Comparison of ENCODE assay signal across 15 cellular contexts in the genomic region with DNA sequence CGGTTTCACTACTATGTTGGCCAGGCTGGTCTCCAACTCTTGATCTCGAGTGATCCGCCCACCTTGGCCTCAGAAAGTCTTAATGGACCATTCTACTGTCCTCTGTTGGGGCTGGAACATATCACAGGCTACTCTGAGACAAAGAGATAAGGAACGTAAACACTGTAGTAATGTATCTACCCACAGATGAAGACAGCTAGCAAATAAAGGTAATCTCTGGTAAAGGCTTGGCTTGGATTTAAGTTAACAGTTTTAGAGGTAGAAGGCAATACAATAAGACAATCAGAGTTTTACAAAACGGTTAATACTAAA. TPM values are rescaled to one million over a fixed set of nuclear protein-coding genes. Genes with fewer than 3 reads are reported as not detected.
A peak's percentile ranks its signal among the peaks of the same experiment; 100 is the strongest.
DNase-seq lines count a peak whose midpoint lies in the region; ATAC-seq and TF ChIP-seq lines count a peak whose summit lies in the region.
"Had no signal": no experiment of that assay in that cellular context is flagged by ENCODE, and none has a peak within 500 bp of the region (broad histone marks: within the 10 kb centered on the region; RNA-seq: fewer than 3 reads in every experiment).

No MANE protein-coding gene starts in this region.

- H3K27ac ChIP-seq in GM23338 (ENCODE audit: low read depth): peak overlapping the region; percentile 85
- H3K27ac ChIP-seq in adrenal gland: peak overlapping the region in 4 of 5 donors; percentile 2 to 72 (median 58)
- H3K27ac ChIP-seq in smooth muscle cell (ENCODE audit: low read depth): peak overlapping the region; percentile 74
- H3K27ac ChIP-seq: foreskin keratinocyte, ovary had no signal

- H3K36me3 ChIP-seq in GM23338 (ENCODE audit: insufficient read depth): no peaks in the 10 kb centered on the region; the same call in 1 of the 2 replicates
- peaks cover 0 to 8% of the 10 kb centered on the region in 2 donors for H3K36me3 ChIP-seq in adrenal gland (replicated peaks in 1 of 2)
- peaks cover 6% of the 10 kb centered on the region for H3K36me3 ChIP-seq in smooth muscle cell (ENCODE audit: low read depth)
- H3K36me3 ChIP-seq: ovary had no signal

- no peaks in the 10 kb centered on the region for H3K27me3 ChIP-seq in GM23338 (ENCODE audit: insufficient read depth)
- H3K27me3 ChIP-seq in adrenal gland: no peaks in the 10 kb centered on the region
- no peaks in the 10 kb centered on the region for H3K27me3 ChIP-seq in smooth muscle cell (ENCODE audit: low read depth)
- H3K27me3 ChIP-seq: BE2C, foreskin keratinocyte, ovary had no signal

- H3F3A ChIP-seq in GM23338 (replicated peaks; ENCODE audit: low read depth): no peaks in the 10 kb centered on the region
- H3F3A ChIP-seq in smooth muscle cell (ENCODE audit: low read depth): peaks cover 29% of the 10 kb centered on the region

- H3K4me3 ChIP-seq in GM23338 (no peak overlapping the region), adrenal gland (no peak overlapping the region), smooth muscle cell (no peak overlapping the region)
- H3K4me3 ChIP-seq: ovary had no signal

- no peaks in the 10 kb centered on the region for H3K9me3 Mint-ChIP-seq in GM23338

- ATAC-seq in GM23338 (no peak), HG02885 (IDR thresholded peaks at IDR 0.05; ENCODE audit: poor library complexity, unreplicated experiment) (no peak), GM18909 (IDR thresholded peaks at IDR 0.05; ENCODE audit: poor library complexity, unreplicated experiment) (no peak), GM21390 (IDR thresholded peaks at IDR 0.05; ENCODE audit: unreplicated experiment) (no peak)
- ATAC-seq: foreskin keratinocyte, Panc1 had no signal

- TF ChIP-seq CTCF in GM23338 (conservative IDR thresholded peaks at IDR 0.05; ENCODE audit: low read depth in 2 of 2) (no peak), adrenal gland (IDR thresholded peaks at IDR 0.05) (no peak), smooth muscle cell (IDR thresholded peaks at IDR 0.05; ENCODE audit: borderline replicate concordance, insufficient read depth, poor library complexity, severe bottlenecking) (no peak)

- no peaks in the 10 kb centered on the region for H3K9me2 ChIP-seq in GM23338 (ENCODE audit: insufficient read depth)

- no peaks in the 10 kb centered on the region for H3K9me3 ChIP-seq in adrenal gland (replicated peaks in 1 of 3)
- H3K9me3 ChIP-seq in smooth muscle cell (replicated peaks; ENCODE audit: low read depth): no peaks in the 10 kb centered on the region
- H3K9me3 ChIP-seq: BE2C, ovary had no signal

- no peaks in the 10 kb centered on the region for H3K79me2 ChIP-seq in GM23338 (replicated peaks; ENCODE audit: insufficient read depth)
- H3K79me2 ChIP-seq in smooth muscle cell (ENCODE audit: low read depth): no peaks in the 10 kb centered on the region

- no peak for DNase-seq in GM23338 (ENCODE audit: low spot score)
- no peak for DNase-seq in adrenal gland
- DNase-seq in iris pigment epithelial cell (ENCODE audit: low read depth): peak; percentile 12
- no peak for DNase-seq in smooth muscle cell (lab: John Stamatoyannopoulos, UW; ENCODE audit: unreplicated experiment)
- DNase-seq in NCI-H2171 treated with DMSO at 0.1 percent for 48 hours (lab: John Stamatoyannopoulos, UW): no peak
- DNase-seq: activated naive CD4-positive, alpha-beta T cell treated with anti-CD3 and anti-CD28 coated beads, Interleukin-2, amount 50 U/mL, for 16 hours; BE2C; foreskin keratinocyte; H7; ovary; T-helper 9 cell had no signal

- H3K4me2 ChIP-seq in GM23338 (no peak overlapping the region), smooth muscle cell (peak overlapping the region; percentile 77)

- H3K4me1 ChIP-seq in GM23338 (ENCODE audit: insufficient read depth) (no peaks in the 10 kb centered on the region), adrenal gland (replicated peaks in 1 of 2) (peaks cover 0 to 35% of the 10 kb centered on the region in 2 donors), smooth muscle cell (ENCODE audit: low read depth) (peaks cover 13% of the 10 kb centered on the region)
- H3K4me1 ChIP-seq: BE2C, foreskin keratinocyte had no signal

- peaks cover 12% of the 10 kb centered on the region; the same call in 2 of the 3 replicates for H3K36me3 Mint-ChIP-seq in GM23338 (ENCODE audit: low read depth)

- no peaks in the 10 kb centered on the region for H4K20me1 ChIP-seq in GM23338 (replicated peaks; ENCODE audit: insufficient read depth)
- H4K20me1 ChIP-seq in smooth muscle cell (ENCODE audit: low read depth): peaks cover 25% of the 10 kb centered on the region

- WGBS in adrenal gland, 4 donors: 65 to 83% (median 79%) methylated on average over 5 of the region's 5 CpGs
- WGBS in smooth muscle cell (ENCODE audit: low lambda C conversion rate): 26% methylated on average over 5 of the region's 5 CpGs

- H3K27me3 Mint-ChIP-seq in GM23338 (ENCODE audit: insufficient read depth, low read depth, poor library complexity): peaks cover 3% of the 10 kb centered on the region

- H3K4me1 Mint-ChIP-seq in GM23338: 0 out of 3 replicates have a peak, but pooled peaks cover 6% of the 10 kb centered on the region

- no peak overlapping the region for H3K9ac ChIP-seq in smooth muscle cell (ENCODE audit: low read depth)

- H2AFZ ChIP-seq in GM23338 (no peak overlapping the region), smooth muscle cell (ENCODE audit: low read depth) (no peak overlapping the region)

- TF ChIP-seq POLR2A in adrenal gland (IDR thresholded peaks at IDR 0.05): no peak

- H3K4me3 Mint-ChIP-seq in GM23338: no peak overlapping the region

- no peak overlapping the region for H3K27ac Mint-ChIP-seq in GM23338

- intact Hi-C loops in adrenal gland (cut with DNase I): no loop called here

TF ChIP-seq in GM23338, 12 proteins besides CTCF, POLR2A, EP300 and RAD21:
- no peak for TF ChIP-seq POLR2AphosphoS5 (IDR thresholded peaks at IDR 0.05; ENCODE audit: low read depth)
- TF ChIP-seq EZH2 (IDR thresholded peaks at IDR 0.05; ENCODE audit: low read depth, unreplicated experiment): no peak

RNA-seq across cellular contexts. Expression of a gene that starts 44.6 kb away (rescaled TPM):
- total RNA-seq in GM23338 (2014; rRNA removed; shearing (Covaris generic)): 0.69 and 2.7 TPM in 2 replicates
- polyA plus RNA-seq in GM23338 (2016; fragmentation: Nextera tagmentation; extraction: Ambion mirVana): 0.45 and 1.3 TPM in 2 replicates
- under 1 TPM in 2 of 8 donors, not detected in 6; 0.11 to 0.22 TPM for total RNA-seq in adrenal gland
- under 1 TPM in 1 of 3 donors, not detected in 2; 0.08 TPM for polyA plus RNA-seq in adrenal gland
- 2.1 and 2.7 TPM in 2 replicates for total RNA-seq in smooth muscle cell
- polyA plus RNA-seq in smooth muscle cell: 0.57 and 0.78 TPM in 2 replicates
